In the genomic region with DNA sequence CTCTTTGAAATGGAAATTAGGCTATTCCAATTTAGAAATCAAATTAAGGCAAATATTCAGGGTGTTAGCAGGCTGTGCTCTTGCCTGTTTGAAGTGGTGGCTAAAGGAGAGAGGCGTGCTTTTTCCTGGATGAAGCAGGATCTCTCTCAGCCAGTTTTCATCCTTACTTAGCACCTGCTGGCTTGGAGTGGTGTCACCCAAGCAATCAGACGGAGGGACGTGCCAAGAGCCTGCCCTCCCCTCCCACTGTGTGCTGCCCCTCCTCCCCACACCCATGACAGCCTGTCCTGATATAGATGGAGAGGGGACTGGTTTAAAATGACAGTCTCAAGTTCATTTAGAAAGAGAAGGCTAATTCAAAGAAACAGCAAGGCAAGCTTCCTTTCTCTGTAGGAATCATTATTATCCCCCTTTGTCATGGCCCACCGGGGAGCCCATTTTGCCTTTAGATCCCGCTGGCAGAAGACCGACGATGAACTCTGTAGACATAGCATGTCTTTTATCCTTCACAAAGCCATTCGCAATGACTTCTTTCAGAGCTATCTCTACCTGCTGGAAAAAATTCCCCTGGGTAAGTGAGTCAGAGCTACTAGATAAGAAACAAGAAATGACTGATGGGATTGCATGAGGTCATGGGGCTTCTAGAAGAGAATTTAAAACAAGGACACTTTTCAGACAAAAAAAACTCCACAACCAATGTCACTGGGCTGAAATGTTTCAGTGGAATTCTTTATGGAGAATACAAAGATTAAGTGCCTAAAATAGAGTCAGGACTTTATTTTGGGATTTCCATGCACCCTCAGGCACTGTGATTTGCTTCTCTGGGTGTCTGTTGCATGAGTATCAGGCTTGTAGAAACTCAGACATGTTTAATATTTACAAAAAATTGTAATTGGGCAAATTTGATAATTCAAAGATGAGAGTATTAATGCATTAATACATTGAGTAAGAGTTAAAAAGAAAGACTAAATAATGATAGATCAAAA, we compare ENCODE assay signal across 12 cellular contexts. TPM values are rescaled to one million over a fixed set of nuclear protein-coding genes. Genes with fewer than 3 reads are reported as not detected.
DNase-seq lines count a peak whose midpoint lies in the region; ATAC-seq and TF ChIP-seq lines count a peak whose summit lies in the region.
"Had no signal": no experiment of that assay in that cellular context is flagged by ENCODE, and none has a peak within 500 bp of the region (broad histone marks: within the 10 kb centered on the region; RNA-seq: fewer than 3 reads in every experiment).

A gene (plus strand): TSS at position 269 of the 986 bp plus-strand sequence. CDS start 149 bp downstream, at position 418.

- in situ Hi-C loops in SK-MEL-5 (cut with HindIII; ENCODE audit: low pct_unique_long_range_greater_than_20kb, low sequenced_read_pairs) = no loop called here

- no peaks in the 10 kb centered on the region for H3K79me2 ChIP-seq in DND-41 (ENCODE audit: insufficient read depth, low read length)

- H3K27ac Mint-ChIP-seq in HFFc6 = no peak within 1 kb of the TSS

- TF ChIP-seq CTCF in DND-41 (IDR thresholded peaks at IDR 0.05; ENCODE audit: borderline replicate concordance, extremely low read depth, low read length, poor library complexity, severe bottlenecking) (no peak), HFFc6 (IDR thresholded peaks at IDR 0.05) (no peak), lower lobe of right lung (IDR thresholded peaks at IDR 0.05) (no peak)

- intact Hi-C loops in lower lobe of right lung (cut with DNase I) (no loop called here), left colon (cut with DNase I, micrococcal nuclease) (no loop called here)

- H3K27me3 ChIP-seq in DND-41 (ENCODE audit: insufficient read depth, low read length, poor library complexity) (no peaks in the 10 kb centered on the region), lower lobe of right lung (ENCODE audit: low read depth) (no peaks in the 10 kb centered on the region)
- H3K27me3 ChIP-seq: BLaER1 had no signal

- H3K4me1 ChIP-seq in DND-41 (ENCODE audit: insufficient read depth, low read length) (peaks cover 58% of the 10 kb centered on the region), lower lobe of right lung (no peaks in the 10 kb centered on the region)

- H3K36me3 ChIP-seq in DND-41 (ENCODE audit: insufficient read depth, low read length) (no peaks in the 10 kb centered on the region), lower lobe of right lung (no peaks in the 10 kb centered on the region)
- H3K36me3 ChIP-seq: BLaER1 had no signal

- no peaks in the 10 kb centered on the region for H3K27me3 Mint-ChIP-seq in HFFc6 (ENCODE audit: insufficient read depth)

- H3K9me3 ChIP-seq in DND-41 (ENCODE audit: insufficient read depth, low read length, severe bottlenecking) = no peaks in the 10 kb centered on the region
- H3K9me3 ChIP-seq in lower lobe of right lung = no peaks in the 10 kb centered on the region
- H3K9me3 ChIP-seq: BLaER1 had no signal

- 0 out of 2 replicates have a peak, but pooled peaks cover 5% of the 10 kb centered on the region for H3K36me3 Mint-ChIP-seq in HFFc6 (ENCODE audit: low read depth)

- H4K20me1 ChIP-seq in DND-41 (ENCODE audit: insufficient read depth, low read length) = no peaks in the 10 kb centered on the region
- H4K20me1 ChIP-seq: BLaER1 had no signal

- H2AFZ ChIP-seq in DND-41 (ENCODE audit: low read depth, low read length) = peak within 1 kb of the TSS; percentile 61

- ATAC-seq in DND-41 (ENCODE audit: insufficient read depth, low read depth) = 0 out of 3 replicates have a peak, but pooled peaks have one; percentile 1
- no peak for ATAC-seq in lower lobe of right lung
- no peak for ATAC-seq in GM21447 (IDR thresholded peaks at IDR 0.05; ENCODE audit: unreplicated experiment)
- ATAC-seq in left colon = no peak

- peak; percentile 51 for DNase-seq in DND-41
- DNase-seq in NCI-H1092 treated with DMSO at 0.1 percent for 48 hours (lab: John Stamatoyannopoulos, UW) = peak; percentile 86
- DNase-seq in SK-MEL-5 (ENCODE audit: low read depth, low spot score) = peak; percentile 77
- peak; percentile 79 for DNase-seq in iPS DF 4.7 (ENCODE audit: extremely low read depth, low spot score)
- DNase-seq in HFFc6 = no peak
- no peak for DNase-seq in lower lobe of right lung
- DNase-seq in left colon = no peak
- DNase-seq: erythroblast had no signal

- H3K9me3 Mint-ChIP-seq in HFFc6 = no peaks in the 10 kb centered on the region

- peak within 1 kb of the TSS in 1 of 2 experiments; percentile 42; a peak in 2 of 4 replicates for H3K4me3 ChIP-seq in DND-41 (ENCODE audit: low read depth in 1 of 2, low read length in 2 of 2)
- H3K4me3 ChIP-seq in lower lobe of right lung = no peak within 1 kb of the TSS
- H3K4me3 ChIP-seq: BLaER1, lung had no signal

- no peak within 1 kb of the TSS for H3K4me3 Mint-ChIP-seq in HFFc6

- H3K27ac ChIP-seq in DND-41 (ENCODE audit: low read length) (peak within 1 kb of the TSS; percentile 91), lower lobe of right lung (no peak within 1 kb of the TSS)
- H3K27ac ChIP-seq: BLaER1 had no signal

- H3K4me1 Mint-ChIP-seq in HFFc6 (ENCODE audit: low read depth) = no peaks in the 10 kb centered on the region

- H3K9ac ChIP-seq in DND-41 (ENCODE audit: low read depth, low read length) = peak within 1 kb of the TSS; percentile 53
- H3K9ac ChIP-seq: BLaER1 had no signal

- peak within 1 kb of the TSS; percentile 64 for H3K4me2 ChIP-seq in DND-41 (ENCODE audit: insufficient read depth, low read length)
- H3K4me2 ChIP-seq: BLaER1 had no signal

RNA-seq across cellular contexts. Expression of the gene that starts here (rescaled TPM):
- total RNA-seq in SK-MEL-5 (2014; rRNA removed; shearing (Covaris generic)) = not detected in 2 replicates
- not detected in 2 replicates for polyA plus RNA-seq in SK-MEL-5 (2015; cell fraction: cytosol; rRNA removed)
- polyA plus RNA-seq in SK-MEL-5 (2015; cell fraction: nucleus; rRNA removed) = not detected in 2 replicates
- total RNA-seq in HFFc6 (2021; fragmentation: NEBNext Ultra II Directional; extraction: Animal tissue kit (Norgen Biotek cat#: 25700)) = not detected
- not detected for total RNA-seq in lower lobe of right lung
- total RNA-seq in left colon = not detected
- total RNA-seq: lung, subcutaneous adipose tissue had no signal
- polyA plus RNA-seq: lung had no signal

Comparison
In these comparisons a context has a peak if more than half of its experiments do, and no peak if none do; other contexts are left out.
1. Peak in DNase-seq in SK-MEL-5; RNA of the gene not detected or under 1 TPM.
2. DNase-seq: peak in DND-41 (single experiment), NCI-H1092 treated with DMSO at 0.1 percent for 48 hours (single experiment) and iPS DF 4.7 (single experiment); none in HFFc6 (single experiment), lower lobe of right lung (single experiment) and left colon (0 of 2).